In the genomic region with DNA sequence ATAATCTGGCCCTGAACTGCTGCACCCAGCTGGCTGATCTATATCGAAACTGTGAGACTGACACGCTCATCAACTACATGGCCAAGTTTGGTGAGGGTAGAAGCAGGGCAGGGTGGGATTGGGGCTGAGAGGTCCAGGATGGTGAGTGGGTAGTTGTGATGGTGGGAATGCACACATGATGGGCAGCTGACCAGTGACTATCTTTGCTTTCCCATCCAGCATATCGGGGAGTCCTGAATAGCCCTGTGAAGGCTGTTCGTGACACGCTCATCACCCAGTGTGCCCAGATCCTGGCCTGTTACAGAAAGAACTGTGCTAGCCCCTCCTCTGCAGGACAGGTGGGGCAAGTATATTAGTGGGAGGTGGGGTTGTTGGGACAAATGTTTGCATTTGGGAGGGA, we compare ENCODE assay signal across 18 cellular contexts. TPM values are rescaled to one million over a fixed set of nuclear protein-coding genes. Genes with fewer than 3 reads are reported as not detected.
DNase-seq lines count a peak whose midpoint lies in the region; ATAC-seq and TF ChIP-seq lines count a peak whose summit lies in the region.
"Had no signal": no experiment of that assay in that cellular context is flagged by ENCODE, and none has a peak within 500 bp of the region (broad histone marks: within the 10 kb centered on the region; RNA-seq: fewer than 3 reads in every experiment).

No MANE protein-coding gene starts in this region.

- WGBS in heart right ventricle, 2 donors, result 94 to 96% methylated on average over 5 of the region's 5 CpGs

- no peak overlapping the region for H3K4me3 ChIP-seq in heart right ventricle
- H3K4me3 ChIP-seq: A549, K562, transverse colon had no signal

- peaks cover 45% of the 10 kb centered on the region for H3K4me1 Mint-ChIP-seq in activated CD4-positive, alpha-beta T cell treated with anti-CD3 and anti-CD28 coated beads, Interleukin-2, amount 10 ng/mL, durations not matched to agents 24 days and 14 days
- peaks cover 29% of the 10 kb centered on the region for H3K4me1 Mint-ChIP-seq in HFFc6 (ENCODE audit: low read depth)
- peaks cover 43% of the 10 kb centered on the region for H3K4me1 Mint-ChIP-seq in activated naive CD8-positive, alpha-beta T cell treated with anti-CD3 and anti-CD28 coated beads, Interleukin-2, amount 10 ng/mL, durations not matched to agents 7 days and 5 days
- H3K4me1 Mint-ChIP-seq in neural crest cell, result peaks cover 20% of the 10 kb centered on the region

- intact Hi-C loops in activated CD4-positive, alpha-beta T cell treated with anti-CD3 and anti-CD28 coated beads, Interleukin-2, amount 10 ng/mL, durations not matched to agents 24 days and 14 days (cut with micrococcal nuclease), result no loop called here
- intact Hi-C loops in heart right ventricle (cut with DNase I), result no loop called here

- no peak overlapping the region for H3K4me3 Mint-ChIP-seq in activated CD4-positive, alpha-beta T cell treated with anti-CD3 and anti-CD28 coated beads, Interleukin-2, amount 10 ng/mL, durations not matched to agents 24 days and 14 days
- H3K4me3 Mint-ChIP-seq in HFFc6 (no peak overlapping the region), neural crest cell (peak overlapping the region; percentile 69)
- no peak overlapping the region for H3K4me3 Mint-ChIP-seq in activated naive CD8-positive, alpha-beta T cell treated with anti-CD3 and anti-CD28 coated beads, Interleukin-2, amount 10 ng/mL, durations not matched to agents 7 days and 5 days
- H3K4me3 Mint-ChIP-seq: stimulated activated naive CD8-positive, alpha-beta T cell treated with anti-CD3 and anti-CD28 coated beads, Interleukin-15, Interleukin-2, amounts not matched to agents 100 ng/mL and 50 ng/mL, for 24 hours had no signal

- H3K9me3 ChIP-seq in heart right ventricle, result no peaks in the 10 kb centered on the region
- H3K9me3 ChIP-seq: A549, transverse colon had no signal

- H3K27me3 Mint-ChIP-seq in activated CD4-positive, alpha-beta T cell treated with anti-CD3 and anti-CD28 coated beads, Interleukin-2, amount 10 ng/mL, durations not matched to agents 24 days and 14 days, result no peaks in the 10 kb centered on the region
- H3K27me3 Mint-ChIP-seq in HFFc6 (ENCODE audit: insufficient read depth) (peaks cover 3% of the 10 kb centered on the region; the same call in 1 of the 2 replicates), neural crest cell (ENCODE audit: low read depth) (no peaks in the 10 kb centered on the region)
- H3K27me3 Mint-ChIP-seq in activated naive CD8-positive, alpha-beta T cell treated with anti-CD3 and anti-CD28 coated beads, Interleukin-2, amount 10 ng/mL, durations not matched to agents 7 days and 5 days, result no peaks in the 10 kb centered on the region
- H3K27me3 Mint-ChIP-seq: stimulated activated naive CD8-positive, alpha-beta T cell treated with anti-CD3 and anti-CD28 coated beads, Interleukin-15, Interleukin-2, amounts not matched to agents 100 ng/mL and 50 ng/mL, for 24 hours had no signal

- no peaks in the 10 kb centered on the region for H3K27me3 ChIP-seq in heart right ventricle
- H3K27me3 ChIP-seq: transverse colon had no signal

- no peaks in the 10 kb centered on the region for H3K9me3 Mint-ChIP-seq in activated CD4-positive, alpha-beta T cell treated with anti-CD3 and anti-CD28 coated beads, Interleukin-2, amount 10 ng/mL, durations not matched to agents 24 days and 14 days
- no peaks in the 10 kb centered on the region for H3K9me3 Mint-ChIP-seq in HFFc6
- no peaks in the 10 kb centered on the region for H3K9me3 Mint-ChIP-seq in activated naive CD8-positive, alpha-beta T cell treated with anti-CD3 and anti-CD28 coated beads, Interleukin-2, amount 10 ng/mL, durations not matched to agents 7 days and 5 days
- H3K9me3 Mint-ChIP-seq in neural crest cell, result no peaks in the 10 kb centered on the region
- H3K9me3 Mint-ChIP-seq: stimulated activated naive CD8-positive, alpha-beta T cell treated with anti-CD3 and anti-CD28 coated beads, Interleukin-15, Interleukin-2, amounts not matched to agents 100 ng/mL and 50 ng/mL, for 24 hours had no signal

- ATAC-seq in activated naive CD8-positive, alpha-beta T cell treated with anti-CD3 and anti-CD28 coated beads, Interleukin-2, amount 10 ng/mL, durations not matched to agents 7 days and 5 days (ENCODE audit: low read depth), result no peak
- no peak for ATAC-seq in heart right ventricle
- ATAC-seq: A549, K562, right cardiac atrium had no signal

- POLR2A ChIA-PET in activated naive CD8-positive, alpha-beta T cell treated with anti-CD3 and anti-CD28 coated beads, Interleukin-2, amount 10 ng/mL, durations not matched to agents 7 days and 5 days (lab: Charles Lee), result interaction anchor here (0.9 to 2.3 kb wide), 5 partner anchors 12 to 39 kb away, joined by 4 to 17 read pairs (median 7); partner anchors contain the start of genes CHCHD1 and SEC24C

- no peak for TF ChIP-seq CTCF in HFFc6 (IDR thresholded peaks at IDR 0.05)
- no peak for TF ChIP-seq CTCF in neural crest cell (conservative IDR thresholded peaks at IDR 0.05)
- TF ChIP-seq CTCF in heart right ventricle (IDR thresholded peaks at IDR 0.05), result no peak

- DNase-seq in activated CD4-positive, alpha-beta T cell treated with anti-CD3 and anti-CD28 coated beads, Interleukin-2, amount 10 ng/mL, durations not matched to agents 24 days and 14 days, result no peak
- DNase-seq in activated CD4-positive, alpha-beta T cell treated with anti-CD3 and anti-CD28 coated beads for 4 hours, result no peak
- DNase-seq in HFFc6 (no peak), neural crest cell (ENCODE audit: low read depth, low spot score) (no peak), activated gamma-delta T cell (lab: John Stamatoyannopoulos, UW) (no peak), NCI-H524 (lab: John Stamatoyannopoulos, UW) (no peak), heart right ventricle (no peak)
- no peak for DNase-seq in activated naive CD8-positive, alpha-beta T cell treated with anti-CD3 and anti-CD28 coated beads, Interleukin-2, amount 10 ng/mL, durations not matched to agents 7 days and 5 days
- DNase-seq: foreskin melanocyte, HCEC 1CT, kidney glomerular epithelial cell, NCI-H2029 treated with DMSO at 0.1 percent for 48 hours, SHP77 had no signal

- no peak overlapping the region for H3K27ac ChIP-seq in heart right ventricle
- H3K27ac ChIP-seq: A549, transverse colon had no signal

- H3K36me3 ChIP-seq in heart right ventricle, result peaks cover 0 to 81% (median 67%) of the 10 kb centered on the region in 9 donors

- peaks cover 13 to 26% (median 23%) of the 10 kb centered on the region in 9 donors for H3K4me1 ChIP-seq in heart right ventricle

- H3K36me3 Mint-ChIP-seq in activated CD4-positive, alpha-beta T cell treated with anti-CD3 and anti-CD28 coated beads, Interleukin-2, amount 10 ng/mL, durations not matched to agents 24 days and 14 days (ENCODE audit: low read depth), result peaks cover 75% of the 10 kb centered on the region
- H3K36me3 Mint-ChIP-seq in HFFc6 (ENCODE audit: low read depth) (peaks cover 67% of the 10 kb centered on the region), neural crest cell (ENCODE audit: low read depth) (peaks cover 22% of the 10 kb centered on the region)
- H3K36me3 Mint-ChIP-seq in activated naive CD8-positive, alpha-beta T cell treated with anti-CD3 and anti-CD28 coated beads, Interleukin-2, amount 10 ng/mL, durations not matched to agents 7 days and 5 days, result peaks cover 57% of the 10 kb centered on the region

- peak overlapping the region; percentile 74 for H3K27ac Mint-ChIP-seq in activated CD4-positive, alpha-beta T cell treated with anti-CD3 and anti-CD28 coated beads, Interleukin-2, amount 10 ng/mL, durations not matched to agents 24 days and 14 days
- H3K27ac Mint-ChIP-seq in HFFc6, result peak overlapping the region; percentile 36; the same call in 1 of the 2 replicates
- H3K27ac Mint-ChIP-seq in activated naive CD8-positive, alpha-beta T cell treated with anti-CD3 and anti-CD28 coated beads, Interleukin-2, amount 10 ng/mL, durations not matched to agents 7 days and 5 days, result peak overlapping the region; percentile 83
- no peak overlapping the region for H3K27ac Mint-ChIP-seq in neural crest cell (ENCODE audit: unreplicated experiment)
- H3K27ac Mint-ChIP-seq: stimulated activated naive CD8-positive, alpha-beta T cell treated with anti-CD3 and anti-CD28 coated beads, Interleukin-15, Interleukin-2, amounts not matched to agents 100 ng/mL and 50 ng/mL, for 24 hours had no signal

RNA-seq across cellular contexts. Expression of gene CHCHD1, which starts 12.5 kb away (rescaled TPM):
- total RNA-seq in activated CD4-positive, alpha-beta T cell treated with anti-CD3 and anti-CD28 coated beads, Interleukin-2, amount 10 ng/mL, durations not matched to agents 24 days and 14 days, result 34.9 and 37.8 TPM in 2 replicates
- total RNA-seq in HFFc6 (2021; fragmentation: NEBNext Ultra II Directional; extraction: Animal tissue kit (Norgen Biotek cat#: 25700)), result 10 to 100 TPM; 27.1 to 34.7 (median 30.6) TPM
- 10 to 100 TPM; 23.0 to 24.8 TPM for total RNA-seq in activated naive CD8-positive, alpha-beta T cell treated with anti-CD3 and anti-CD28 coated beads, Interleukin-2, amount 10 ng/mL, durations not matched to agents 7 days and 5 days
- total RNA-seq in neural crest cell, result 34.8 and 38.9 TPM in 2 replicates
- 10 to 100 TPM; 18.6 to 31.4 (median 21.5) TPM for total RNA-seq in heart right ventricle
- 10 to 100 TPM; 48.2 to 82.1 TPM for polyA plus RNA-seq in heart right ventricle

RNA-seq across cellular contexts. Expression of gene ZSWIM8, which starts 16.0 kb away (rescaled TPM):
- total RNA-seq in activated CD4-positive, alpha-beta T cell treated with anti-CD3 and anti-CD28 coated beads, Interleukin-2, amount 10 ng/mL, durations not matched to agents 24 days and 14 days, result 50.8 and 53.5 TPM in 2 replicates
- total RNA-seq in HFFc6 (2021; fragmentation: NEBNext Ultra II Directional; extraction: Animal tissue kit (Norgen Biotek cat#: 25700)), result 10 to 100 TPM; 47.2 to 62.6 (median 55.3) TPM
- 10 to 100 TPM; 93.4 to 95.2 TPM for total RNA-seq in activated naive CD8-positive, alpha-beta T cell treated with anti-CD3 and anti-CD28 coated beads, Interleukin-2, amount 10 ng/mL, durations not matched to agents 7 days and 5 days
- total RNA-seq in neural crest cell, result 74.9 and 75.7 TPM in 2 replicates
- total RNA-seq in heart right ventricle, result 10 to 100 TPM; 35.2 to 72.5 (median 43.5) TPM
- 100 to 1,000 TPM in 1 of 2 donors, 10 to 100 TPM in 1; 64.1 to 139 TPM for polyA plus RNA-seq in heart right ventricle

RNA-seq across cellular contexts. Expression of gene SEC24C, which starts 25.2 kb away (rescaled TPM):
- 106 TPM in 2 replicates for total RNA-seq in activated CD4-positive, alpha-beta T cell treated with anti-CD3 and anti-CD28 coated beads, Interleukin-2, amount 10 ng/mL, durations not matched to agents 24 days and 14 days
- 100 to 1,000 TPM in 1 of 6 experiments, 10 to 100 TPM in 5; 90.8 to 108 (median 97.7) TPM for total RNA-seq in HFFc6 (2021; fragmentation: NEBNext Ultra II Directional; extraction: Animal tissue kit (Norgen Biotek cat#: 25700))
- 10 to 100 TPM; 96.3 to 96.7 TPM for total RNA-seq in activated naive CD8-positive, alpha-beta T cell treated with anti-CD3 and anti-CD28 coated beads, Interleukin-2, amount 10 ng/mL, durations not matched to agents 7 days and 5 days
- total RNA-seq in neural crest cell (81.4 and 85.9 TPM in 2 replicates), heart right ventricle (10 to 100 TPM; 44.5 to 59.7 (median 51.5) TPM)
- 10 to 100 TPM; 33.4 to 34.6 TPM for polyA plus RNA-seq in heart right ventricle

RNA-seq across cellular contexts. Expression of gene NDST2, which starts 42.0 kb away (rescaled TPM):
- total RNA-seq in activated CD4-positive, alpha-beta T cell treated with anti-CD3 and anti-CD28 coated beads, Interleukin-2, amount 10 ng/mL, durations not matched to agents 24 days and 14 days, result 50.5 and 50.6 TPM in 2 replicates
- 10 to 100 TPM; 18.9 to 21.5 (median 20.3) TPM for total RNA-seq in HFFc6 (2021; fragmentation: NEBNext Ultra II Directional; extraction: Animal tissue kit (Norgen Biotek cat#: 25700))
- total RNA-seq in activated naive CD8-positive, alpha-beta T cell treated with anti-CD3 and anti-CD28 coated beads, Interleukin-2, amount 10 ng/mL, durations not matched to agents 7 days and 5 days, result 10 to 100 TPM; 80.1 to 82.0 TPM
- 27.6 and 35.7 TPM in 2 replicates for total RNA-seq in neural crest cell
- total RNA-seq in heart right ventricle, result 10 to 100 TPM in 8 of 10 donors, 1 to 10 TPM in 2; 8.3 to 15.7 (median 11.5) TPM
- 10 to 100 TPM in 1 of 2 donors, 1 to 10 TPM in 1; 7.2 to 12.9 TPM for polyA plus RNA-seq in heart right ventricle
